In the genomic region with DNA sequence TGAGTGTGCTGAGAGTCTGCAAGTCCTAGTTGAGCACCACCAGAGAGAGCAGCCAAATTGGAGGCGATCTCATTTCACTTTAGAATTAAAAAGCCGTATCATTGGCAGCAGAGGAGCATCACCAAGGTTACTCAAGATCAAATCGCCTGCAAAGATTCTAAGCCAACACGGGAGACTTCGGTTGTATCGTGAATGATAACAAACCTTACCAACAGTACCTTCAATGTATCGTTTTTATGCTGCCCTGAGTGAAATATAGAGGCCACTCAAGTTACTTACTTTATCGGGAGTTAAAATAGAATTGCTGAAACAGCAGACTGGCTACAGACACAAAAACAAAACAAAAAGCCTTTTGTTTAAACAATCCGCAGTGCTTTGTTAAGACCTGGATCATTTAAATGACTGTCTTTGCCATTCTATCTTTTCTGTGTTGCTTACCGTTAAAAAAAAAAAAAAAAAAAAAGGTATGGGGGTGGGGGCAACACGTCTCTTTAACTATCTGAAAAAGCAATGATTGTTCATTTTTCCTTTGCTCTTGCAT, we compare ENCODE assay signal across 10 cellular contexts. TPM values are rescaled to one million over a fixed set of nuclear protein-coding genes. Genes with fewer than 3 reads are reported as not detected.
DNase-seq lines count a peak whose midpoint lies in the region; ATAC-seq and TF ChIP-seq lines count a peak whose summit lies in the region.
"Had no signal": no experiment of that assay in that cellular context is flagged by ENCODE, and none has a peak within 500 bp of the region (broad histone marks: within the 10 kb centered on the region; RNA-seq: fewer than 3 reads in every experiment).

No MANE protein-coding gene starts in this region.

- H3K4me2 ChIP-seq in GM23248 (ENCODE audit: unreplicated experiment): peak overlapping the region; percentile 54

- H3K9ac ChIP-seq in GM23248: peak overlapping the region; percentile 51

- no peaks in the 10 kb centered on the region for H3F3A ChIP-seq in GM23248 (ENCODE audit: insufficient read depth)

- no peaks in the 10 kb centered on the region for H3K9me2 ChIP-seq in GM23248 (ENCODE audit: insufficient read depth)

- no peaks in the 10 kb centered on the region for H3K36me3 Mint-ChIP-seq in osteocyte (ENCODE audit: unreplicated experiment)
- H3K36me3 Mint-ChIP-seq: activated naive CD8-positive, alpha-beta T cell treated with anti-CD3 and anti-CD28 coated beads, Interleukin-2, amount 10 ng/mL, durations not matched to agents 7 days and 5 days had no signal

- H2AFZ ChIP-seq in GM23248: peak overlapping the region; percentile 68

- H3K27me3 ChIP-seq in GM23248 (replicated peaks; ENCODE audit: insufficient read depth): no peaks in the 10 kb centered on the region

- H3K4me3 Mint-ChIP-seq in osteocyte (ENCODE audit: unreplicated experiment): peak overlapping the region; percentile 58
- H3K4me3 Mint-ChIP-seq: activated naive CD8-positive, alpha-beta T cell treated with anti-CD3 and anti-CD28 coated beads, Interleukin-2, amount 10 ng/mL, durations not matched to agents 7 days and 5 days had no signal

- H3K9me3 ChIP-seq in GM23248 (ENCODE audit: low read depth): no peaks in the 10 kb centered on the region

- TF ChIP-seq CTCF in fibroblast of the aortic adventitia (IDR thresholded peaks at IDR 0.05; ENCODE audit: insufficient read depth, low read length): no peak
- no peak for TF ChIP-seq CTCF in osteocyte (IDR thresholded peaks at IDR 0.05)

- 13% methylated on average over 11 of the region's 11 CpGs for WGBS in GM23248 (ENCODE audit: low coverage in 1 of 2, low lambda C conversion rate in 2 of 2, missing lambda C conversion rate in 2 of 2), 2 experiments

- H3K9me3 Mint-ChIP-seq in osteocyte (ENCODE audit: unreplicated experiment): no peaks in the 10 kb centered on the region
- H3K9me3 Mint-ChIP-seq: activated naive CD8-positive, alpha-beta T cell treated with anti-CD3 and anti-CD28 coated beads, Interleukin-2, amount 10 ng/mL, durations not matched to agents 7 days and 5 days had no signal

- H4K20me1 ChIP-seq in GM23248 (ENCODE audit: insufficient read depth): no peaks in the 10 kb centered on the region

- H3K27ac ChIP-seq in GM23248: no peak overlapping the region

- peak; percentile 30 for DNase-seq in GM23248
- DNase-seq in fibroblast of the aortic adventitia (ENCODE audit: low read depth): peak; percentile 36
- no peak for DNase-seq in osteocyte (ENCODE audit: extremely low spot score, unreplicated experiment)
- no peak for DNase-seq in mesenteric fat pad (ENCODE audit: low spot score)
- DNase-seq: activated naive CD8-positive, alpha-beta T cell treated with anti-CD3 and anti-CD28 coated beads, Interleukin-2, amount 10 ng/mL, durations not matched to agents 7 days and 5 days; NCI-H2081 treated with DMSO at 0.1 percent for 48 hours had no signal

- no peaks in the 10 kb centered on the region for H3K79me2 ChIP-seq in GM23248 (ENCODE audit: insufficient read depth)

- H3K27me3 Mint-ChIP-seq in osteocyte (ENCODE audit: unreplicated experiment): no peaks in the 10 kb centered on the region

- H3K4me3 ChIP-seq in GM23248: peak overlapping the region; percentile 51
- peak overlapping the region; percentile 13 for H3K4me3 ChIP-seq in fibroblast of the aortic adventitia (ENCODE audit: low read depth, low read length)

- no peaks in the 10 kb centered on the region for H3K36me3 ChIP-seq in GM23248 (ENCODE audit: low read depth)

- no peaks in the 10 kb centered on the region for H3K4me1 ChIP-seq in GM23248 (ENCODE audit: insufficient read depth)

- H3K4me1 Mint-ChIP-seq in osteocyte (ENCODE audit: unreplicated experiment): peaks cover 22% of the 10 kb centered on the region

- in situ Hi-C loops in GM23248 (cut with MboI): no loop called here

- ATAC-seq in GM18909 (IDR thresholded peaks at IDR 0.05; ENCODE audit: poor library complexity, unreplicated experiment) (no peak), GM18517 (IDR thresholded peaks at IDR 0.05; ENCODE audit: unreplicated experiment) (no peak), GM19455 (IDR thresholded peaks at IDR 0.05; ENCODE audit: unreplicated experiment) (no peak)

- H3K27ac Mint-ChIP-seq in osteocyte (ENCODE audit: unreplicated experiment): peak overlapping the region; percentile 91
- H3K27ac Mint-ChIP-seq: activated naive CD8-positive, alpha-beta T cell treated with anti-CD3 and anti-CD28 coated beads, Interleukin-2, amount 10 ng/mL, durations not matched to agents 7 days and 5 days had no signal

TF ChIP-seq in PFSK-1, 5 proteins besides CTCF, POLR2A, EP300 and RAD21:
- TF ChIP-seq POLR2AphosphoS5 (IDR thresholded peaks at IDR 0.05; ENCODE audit: low read depth, low read length) (peak; percentile 52; the same call in 1 of the 2 replicates), TAF1 (IDR thresholded peaks at IDR 0.05; ENCODE audit: borderline replicate concordance, insufficient read depth, low read length) (no peak), REST (IDR thresholded peaks at IDR 0.05; ENCODE audit: insufficient read depth in 1 of 2, low read depth in 2 of 2, low read length in 2 of 2) (no peak), SIN3A (IDR thresholded peaks at IDR 0.05; ENCODE audit: borderline replicate concordance, insufficient read depth, low read length) (no peak), FOXP2 (optimal IDR thresholded peaks at IDR 0.05; ENCODE audit: borderline replicate concordance, extremely low read depth, extremely low read length, insufficient read depth) (no peak)

RNA-seq across cellular contexts. Expression of gene NHSL1, which starts 14.2 kb away (rescaled TPM):
- total RNA-seq in GM23248 (2014; rRNA removed; shearing (Covaris generic)): 6.2 and 9.4 TPM in 2 replicates
- polyA plus RNA-seq in GM23248 (2016; fragmentation: Nextera tagmentation; extraction: Ambion mirVana): 3.3 and 3.4 TPM in 2 replicates
- polyA plus RNA-seq in PFSK-1 (2012; ENCODE audit: insufficient read length, low read depth): 104 TPM
- total RNA-seq in fibroblast of the aortic adventitia (ENCODE audit: low replicate concordance) (7.9 and 17.8 TPM in 2 replicates), osteocyte (19.0 and 21.2 TPM in 2 replicates), mesenteric fat pad (11.9 TPM)

Comparison
In these comparisons a context has a peak if more than half of its experiments do, and no peak if none do; other contexts are left out.
1. DNase-seq: peak in GM23248 (single experiment) and fibroblast of the aortic adventitia (single experiment); none in osteocyte (single experiment) and mesenteric fat pad (single experiment).